ENCODE assay signal across 1 cellular context in the genomic region with DNA sequence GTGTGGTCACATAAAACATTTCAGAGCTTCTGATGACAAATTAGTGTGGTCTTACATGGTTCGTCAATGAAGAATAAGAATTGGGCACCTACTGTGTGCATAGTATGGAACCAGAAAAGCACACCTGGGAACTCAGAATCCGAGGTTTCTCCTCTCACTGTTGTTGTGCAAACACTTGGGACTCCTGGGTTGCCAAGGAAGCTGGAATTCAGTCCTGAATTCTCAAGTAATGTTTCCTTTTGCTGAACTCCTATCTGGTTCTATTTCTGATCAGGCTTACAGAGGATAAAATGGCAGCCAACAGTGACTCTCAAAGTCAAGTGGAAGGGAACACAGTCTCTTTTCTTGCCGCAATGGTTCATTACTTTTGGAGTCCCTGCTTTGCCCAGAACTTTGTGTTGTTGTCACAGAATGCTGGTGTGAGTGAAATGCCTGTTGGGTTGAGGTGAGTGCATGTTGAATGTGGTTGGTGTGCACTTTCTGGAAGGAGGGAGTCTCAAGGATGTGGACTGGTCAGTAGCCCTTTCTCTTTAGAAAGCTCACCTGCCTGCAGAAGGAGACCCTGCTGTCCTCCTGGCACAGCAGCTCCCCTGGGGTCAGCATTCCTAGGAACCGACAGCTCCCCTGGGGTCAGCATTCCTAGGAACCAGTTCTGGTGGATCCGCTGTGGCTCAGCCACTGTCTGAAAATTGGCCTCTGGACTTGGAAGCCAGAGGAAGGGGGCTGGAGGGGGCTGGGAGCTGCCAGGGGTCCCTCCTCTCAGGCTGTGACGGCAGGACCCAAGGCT.
TF ChIP-seq lines count a peak whose summit lies in the region.

No MANE protein-coding gene starts in this region.

TF ChIP-seq in H1, 55 proteins besides CTCF, POLR2A, EP300 and RAD21:
- TF ChIP-seq TEAD4 (IDR thresholded peaks at IDR 0.05; ENCODE audit: low read depth, low read length): peak; percentile 49; the same call in 1 of the 2 replicates
- no peak for TF ChIP-seq SP1 (IDR thresholded peaks at IDR 0.05; ENCODE audit: low read depth, low read length)
- no peak for TF ChIP-seq KDM1A (IDR thresholded peaks at IDR 0.05; ENCODE audit: borderline replicate concordance, low read length)
